In the genomic region with DNA sequence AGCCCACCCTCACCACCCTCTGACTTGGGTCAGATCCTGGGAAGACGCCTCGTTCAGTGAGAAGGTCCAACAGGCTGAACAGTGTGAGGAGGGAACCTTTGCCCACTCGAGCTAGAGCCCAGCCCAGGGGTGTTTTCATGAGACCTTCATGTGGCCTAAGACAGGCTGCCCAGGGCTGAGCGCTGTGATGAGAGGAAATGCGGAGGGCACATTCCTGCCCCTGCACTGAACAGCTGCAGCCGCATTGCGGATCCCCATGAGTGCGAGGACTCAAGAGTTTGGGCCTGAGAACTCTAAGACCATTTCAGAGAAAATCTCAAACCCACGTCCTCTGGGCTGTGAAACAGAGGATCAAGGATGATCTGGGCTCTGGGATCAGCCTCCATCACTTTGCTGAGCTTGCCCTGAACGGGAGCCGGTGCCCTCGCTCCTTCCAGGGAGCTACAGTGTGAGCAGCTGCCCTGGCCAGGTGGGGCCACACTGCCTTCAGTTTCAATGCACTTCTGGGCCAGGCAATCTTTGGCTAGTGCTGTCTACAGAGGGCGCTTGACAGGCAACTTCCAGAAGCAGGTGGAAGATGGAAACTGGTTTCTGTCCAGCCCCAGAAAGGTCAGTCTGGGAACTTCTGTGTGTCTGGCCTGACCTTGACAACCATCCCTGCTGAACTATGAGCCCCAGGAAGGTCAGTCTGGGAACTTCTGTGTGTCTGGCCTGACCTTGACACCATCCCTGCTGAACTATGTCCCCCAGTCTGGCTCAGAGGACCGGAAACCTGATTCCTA, we compare ENCODE assay signal across 18 cellular contexts. TPM values are rescaled to one million over a fixed set of nuclear protein-coding genes. Genes with fewer than 3 reads are reported as not detected.
DNase-seq lines count a peak whose midpoint lies in the region; ATAC-seq and TF ChIP-seq lines count a peak whose summit lies in the region.
"Had no signal": no experiment of that assay in that cellular context is flagged by ENCODE, and none has a peak within 500 bp of the region (broad histone marks: within the 10 kb centered on the region; RNA-seq: fewer than 3 reads in every experiment).

No MANE protein-coding gene starts in this region.

- intact Hi-C loops in body of pancreas (cut with DNase I): no loop called here

- H4K5ac ChIP-seq in mesendoderm (ENCODE audit: low read length): no peak overlapping the region

- WGBS in body of pancreas, 2 donors: 68 to 76% methylated on average over 5 to 14 of the region's 14 CpGs
- no CpG with 5 or more reads among the region's 14 CpGs for WGBS in mesendoderm (ENCODE audit: extremely low coverage, insufficient coverage, low lambda C conversion rate)

- H4K8ac ChIP-seq in mesendoderm (ENCODE audit: low read depth, low read length): no peak overlapping the region

- H2BK120ac ChIP-seq in mesendoderm (ENCODE audit: low read depth, low read length): no peak overlapping the region

- DNase-seq in HuH-7.5 (ENCODE audit: low spot score) (peak; percentile 52), body of pancreas (peak in 2 of 4 donors; percentile 26 to 44), mesendoderm (peak; percentile 47), GM19238 (ENCODE audit: insufficient read length, low spot score) (no peak), NCI-H2171 treated with DMSO at 0.1 percent for 48 hours (lab: John Stamatoyannopoulos, UW) (no peak)
- no peak for DNase-seq in activated naive CD4-positive, alpha-beta T cell (lab: John Stamatoyannopoulos, UW)
- DNase-seq: activated CD4-positive, alpha-beta memory T cell treated with anti-CD3 and anti-CD28 coated beads, Interleukin-2, amount 10 ng/mL, durations not matched to agents 7 days and 5 days; CD4-positive, CD25-positive, alpha-beta regulatory T cell; GF-D8; left cardiac atrium; naive thymus-derived CD8-positive, alpha-beta T cell; NCI-H1105; NCI-H524; stimulated activated naive CD8-positive, alpha-beta T cell treated with anti-CD3 and anti-CD28 coated beads, Interleukin-15, amount 100 ng/mL, for 72 hours; T1000 had no signal

- H3K27me3 ChIP-seq in DOHH2 (ENCODE audit: control insufficient read depth, low read length) (peaks cover 7% of the 10 kb centered on the region; the same call in 1 of the 2 replicates), body of pancreas (no peaks in the 10 kb centered on the region), mesendoderm (ENCODE audit: insufficient read depth, low read length, poor library complexity) (no peaks in the 10 kb centered on the region)

- no peak overlapping the region for H3K18ac ChIP-seq in mesendoderm (ENCODE audit: low read length)

- H3K4me1 ChIP-seq in DOHH2 (ENCODE audit: control insufficient read depth, low read length) (no peaks in the 10 kb centered on the region), body of pancreas (no peaks in the 10 kb centered on the region), mesendoderm (ENCODE audit: control insufficient read depth, low read depth, low read length) (no peaks in the 10 kb centered on the region)

- no peaks in the 10 kb centered on the region for H3F3A ChIP-seq in DOHH2 (ENCODE audit: control insufficient read depth, insufficient read depth)

- no peak overlapping the region for H3K4ac ChIP-seq in mesendoderm (ENCODE audit: low read depth, low read length)

- H3K4me3 ChIP-seq in DOHH2 (ENCODE audit: low read length) (no peak overlapping the region), body of pancreas (no peak overlapping the region), mesendoderm (ENCODE audit: low read length) (no peak overlapping the region)

- no peak for TF ChIP-seq POLR2A in body of pancreas (IDR thresholded peaks at IDR 0.05)

- H2AK5ac ChIP-seq in mesendoderm (ENCODE audit: low read length): no peak overlapping the region

- H3K9me3 ChIP-seq in DOHH2 (ENCODE audit: control insufficient read depth, insufficient read depth, low read length): no peaks in the 10 kb centered on the region
- no peaks in the 10 kb centered on the region for H3K9me3 ChIP-seq in body of pancreas

- peak; percentile 53 for ATAC-seq in body of pancreas
- ATAC-seq in GM21526 (IDR thresholded peaks at IDR 0.05; ENCODE audit: low FRiP score, unreplicated experiment): no peak
- ATAC-seq: naive thymus-derived CD8-positive, alpha-beta T cell; stimulated activated naive CD8-positive, alpha-beta T cell treated with anti-CD3 and anti-CD28 coated beads, Interleukin-15, amount 100 ng/mL, for 72 hours had no signal

- no peak overlapping the region for H3K56ac ChIP-seq in mesendoderm (ENCODE audit: low read length)

- H3K79me1 ChIP-seq in mesendoderm (ENCODE audit: low read length): no peaks in the 10 kb centered on the region

- no peak overlapping the region for H2BK15ac ChIP-seq in mesendoderm (replicated peaks; ENCODE audit: low read depth)

- TF ChIP-seq CTCF in DOHH2 (IDR thresholded peaks at IDR 0.05; ENCODE audit: low read depth, low read length, poor library complexity, severe bottlenecking): peak; percentile 53
- TF ChIP-seq CTCF in body of pancreas (IDR thresholded peaks at IDR 0.05): peak in 1 of 7 experiments; percentile 18

- H3K36me3 ChIP-seq in DOHH2 (ENCODE audit: control insufficient read depth, low read length) (no peaks in the 10 kb centered on the region), body of pancreas (replicated peaks in 1 of 2; ENCODE audit: insufficient read depth in 1 of 2, low read depth in 2 of 2) (no peaks in the 10 kb centered on the region), mesendoderm (ENCODE audit: control insufficient read depth, insufficient read depth, low read length) (no peaks in the 10 kb centered on the region)

- H3K79me2 ChIP-seq in DOHH2 (ENCODE audit: control insufficient read depth, low read length) (no peaks in the 10 kb centered on the region), mesendoderm (ENCODE audit: control insufficient read depth, insufficient read depth, low read length) (no peaks in the 10 kb centered on the region)

- H3K4me2 ChIP-seq in DOHH2 (ENCODE audit: low read length): no peak overlapping the region
- no peak overlapping the region for H3K4me2 ChIP-seq in mesendoderm (ENCODE audit: low read length)

- no peak overlapping the region for H2BK5ac ChIP-seq in mesendoderm (ENCODE audit: low read length)

- no peaks in the 10 kb centered on the region for H3K9me2 ChIP-seq in DOHH2 (replicated peaks; ENCODE audit: control insufficient read depth, low read length)

- no peak overlapping the region for H3K9ac ChIP-seq in mesendoderm (ENCODE audit: low read length)

- H3K23ac ChIP-seq in mesendoderm (ENCODE audit: low read length): no peak overlapping the region

- no peak overlapping the region for H3K27ac ChIP-seq in DOHH2 (ENCODE audit: low read depth, low read length)
- H3K27ac ChIP-seq in body of pancreas: no peak overlapping the region
- no peak overlapping the region for H3K27ac ChIP-seq in mesendoderm (ENCODE audit: low read depth, low read length)

- H4K20me1 ChIP-seq in DOHH2 (ENCODE audit: control insufficient read depth, insufficient read depth, low read depth, low read length): no peaks in the 10 kb centered on the region

RNA-seq across cellular contexts. Expression of a gene that starts 43.5 kb away (rescaled TPM):
- 1 to 10 TPM; 1.0 to 1.6 TPM for total RNA-seq in body of pancreas
- polyA plus RNA-seq in mesendoderm (2013, experiment 1 of 2): 0.18 TPM
- polyA plus RNA-seq in mesendoderm (2013, experiment 2 of 2): 0.21 TPM
- total RNA-seq: HT1080 had no signal

RNA-seq across cellular contexts. Expression of a gene that starts 50.2 kb away (rescaled TPM):
- 1 to 10 TPM in 1 of 2 donors, under 1 TPM in 1; 0.78 to 1.3 TPM for total RNA-seq in body of pancreas
- polyA plus RNA-seq in mesendoderm (2013, experiment 1 of 2): not detected
- not detected for polyA plus RNA-seq in mesendoderm (2013, experiment 2 of 2)

Comparison
In these comparisons a context has a peak if more than half of its experiments do, and no peak if none do; other contexts are left out.
1. DNase-seq: peak in HuH-7.5 (single experiment) and mesendoderm (single experiment); none in GM19238 (single experiment), activated naive CD4-positive, alpha-beta T cell (0 of 4) and NCI-H2171 treated with DMSO at 0.1 percent for 48 hours (single experiment).